Comparison of ENCODE assay signal across 11 cellular contexts in genomic region chr1:104765115-104765514, GRCh38.
A peak's percentile ranks its signal among the peaks of the same experiment; 100 is the strongest.
DNase-seq lines count a peak whose midpoint lies in the region; ATAC-seq and TF ChIP-seq lines count a peak whose summit lies in the region.
"Had no signal": no experiment of that assay in that cellular context is flagged by ENCODE, and none has a peak within 500 bp of the region (broad histone marks: within the 10 kb centered on the region; RNA-seq: fewer than 3 reads in every experiment).

No MANE protein-coding gene starts in this region.

- H3K4me3 ChIP-seq in epithelial cell of esophagus (ENCODE audit: low read length) (no peak overlapping the region), testis (no peak overlapping the region)

- no peaks in the 10 kb centered on the region for H3K9me3 ChIP-seq in testis

- no peaks in the 10 kb centered on the region for H3K36me3 ChIP-seq in testis (ENCODE audit: low read depth, missing control alignments)

- H3K27me3 ChIP-seq in testis = no peaks in the 10 kb centered on the region

- peak; percentile 76 for DNase-seq in epithelial cell of esophagus (ENCODE audit: low read depth)
- DNase-seq in NCI-H2081 treated with DMSO at 0.1 percent for 48 hours (lab: John Stamatoyannopoulos, UW) = no peak
- no peak for DNase-seq in AG08395 (ENCODE audit: low spot score)
- DNase-seq in testis = no peak
- no peak for DNase-seq in activated effector memory CD4-positive, alpha-beta T cell treated with Interleukin-2 at 50 U/mL for 16 hours
- DNase-seq: activated CD8-positive, alpha-beta memory T cell treated with anti-CD3 and anti-CD28 coated beads, Interleukin-2, amount 50 U/mL, for 4 hours; SIG-M5 had no signal

- no peaks in the 10 kb centered on the region for H3K4me1 ChIP-seq in testis

- TF ChIP-seq POLR2A in testis (IDR thresholded peaks at IDR 0.05) = no peak

- H3K27ac ChIP-seq in testis = no peak overlapping the region
- H3K27ac ChIP-seq: C4-2B had no signal

- TF ChIP-seq CTCF in epithelial cell of esophagus (IDR thresholded peaks at IDR 0.05; ENCODE audit: insufficient read depth, low read depth, low read length, missing control alignments) (no peak), testis (IDR thresholded peaks at IDR 0.05) (no peak)

- intact Hi-C loops in testis (cut with DNase I; ENCODE audit: low total_unique reads) = no loop called here

- 57 to 66% methylated on average over 2 of the region's 2 CpGs for WGBS in testis, 2 donors

- ATAC-seq in GM18502 (IDR thresholded peaks at IDR 0.05; ENCODE audit: poor library complexity, unreplicated experiment) = peak; percentile 73
- ATAC-seq in GM21526 (IDR thresholded peaks at IDR 0.05; ENCODE audit: low FRiP score, unreplicated experiment) = peak; percentile 68
- peak; percentile 55 for ATAC-seq in HG03175 (IDR thresholded peaks at IDR 0.05; ENCODE audit: unreplicated experiment)
